ENCODE assay signal across 15 cellular contexts in genomic region chr20:62489186-62489939, GRCh38. TPM values are rescaled to one million over a fixed set of nuclear protein-coding genes. Genes with fewer than 3 reads are reported as not detected.
DNase-seq lines count a peak whose midpoint lies in the region; ATAC-seq, FAIRE-seq and TF ChIP-seq lines count a peak whose summit lies in the region.
"Had no signal": no experiment of that assay in that cellular context is flagged by ENCODE, and none has a peak within 500 bp of the region (broad histone marks: within the 10 kb centered on the region; RNA-seq: fewer than 3 reads in every experiment).

No MANE protein-coding gene starts in this region.

- no peaks in the 10 kb centered on the region for H3K79me1 ChIP-seq in IMR-90 (ENCODE audit: low read depth in 1 of 2, low read length in 2 of 2)

- H4K20me1 ChIP-seq in IMR-90 (ENCODE audit: insufficient read depth, low read length), result no peaks in the 10 kb centered on the region
- no peaks in the 10 kb centered on the region for H4K20me1 ChIP-seq in K562 (replicated peaks; ENCODE audit: control insufficient read depth, insufficient read depth, low read length)

- no peaks in the 10 kb centered on the region for H3K27me3 ChIP-seq in Caco-2 (replicated peaks; ENCODE audit: control insufficient read depth, insufficient read depth, low read length)
- H3K27me3 ChIP-seq in IMR-90 (ENCODE audit: control insufficient read depth, insufficient read depth, low read length), result peaks cover 70% of the 10 kb centered on the region
- H3K27me3 ChIP-seq in K562 (ENCODE audit: control insufficient read depth in 2 of 2, insufficient read depth in 2 of 2, low read length in 2 of 2), result no peaks in the 10 kb centered on the region
- no peaks in the 10 kb centered on the region for H3K27me3 ChIP-seq in uterus

- no peak overlapping the region for H3K4ac ChIP-seq in IMR-90 (ENCODE audit: low read depth, low read length)

- H3K14ac ChIP-seq in IMR-90 (replicated peaks; ENCODE audit: low read depth, low read length), result no peak overlapping the region

- DNase-seq in Caco-2, result peak; percentile 68 to 86
- DNase-seq in IMR-90, result no peak
- peak; percentile 53 to 65 (median 63) for DNase-seq in K562 (ENCODE audit: extremely low read depth in 1 of 4, low spot score in 3 of 4)
- no peak for DNase-seq in activated CD8-positive, alpha-beta T cell treated with anti-CD3 and anti-CD28 coated beads for 36 hours
- no peak for DNase-seq in caudate nucleus (lab: John Stamatoyannopoulos, UW)
- DNase-seq in uterus, result no peak
- DNase-seq in SKM-1 treated with dmso at 0.1 percent for 144 hours (lab: John Stamatoyannopoulos, UW; ENCODE audit: unreplicated experiment), result no peak
- DNase-seq: activated CD4-positive, alpha-beta T cell treated with anti-CD3 and anti-CD28 coated beads, Interleukin-2, amount 10 ng/mL, durations not matched to agents 24 days and 14 days; CD4-positive, CD25-positive, alpha-beta regulatory T cell; effector memory CD4-positive, alpha-beta T cell; NCI-H510A treated with DMSO at 0.1 percent for 48 hours had no signal

- H2BK5ac ChIP-seq in IMR-90 (ENCODE audit: low read depth, low read length, poor library complexity, severe bottlenecking), result no peak overlapping the region

- peak; percentile 53 for ATAC-seq in IMR-90 (ENCODE audit: low read depth)
- peak; percentile 4; the same call in 1 of the 3 replicates for ATAC-seq in K562
- ATAC-seq in activated CD8-positive, alpha-beta T cell treated with anti-CD3 and anti-CD28 coated beads for 36 hours, result no peak

- intact Hi-C loops in Caco-2 (cut with micrococcal nuclease; ENCODE audit: unreplicated experiment), result loop anchor here (5.0 kb wide), 1 partner anchor 303 kb away; no protein-coding TSS in a partner anchor
- intact Hi-C loops in IMR-90 (cut with micrococcal nuclease), result no loop called here
- intact Hi-C loops in K562 (cut with micrococcal nuclease), result loop anchor here (5.0 kb wide), 1 partner anchor 82 kb away; the partner anchor contains the start of gene CABLES2
- intact Hi-C loops in activated CD8-positive, alpha-beta T cell treated with anti-CD3 and anti-CD28 coated beads for 36 hours (cut with micrococcal nuclease), result no loop called here
- intact Hi-C loops in uterus (cut with DNase I; ENCODE audit: low total_unique reads), result no loop called here

- H3K27me3 Mint-ChIP-seq in Caco-2 (ENCODE audit: insufficient read depth, unreplicated experiment), result no peaks in the 10 kb centered on the region
- peaks cover 49% of the 10 kb centered on the region for H3K27me3 Mint-ChIP-seq in nephron (ENCODE audit: low read depth)
- peaks cover 34% of the 10 kb centered on the region for H3K27me3 Mint-ChIP-seq in activated CD8-positive, alpha-beta T cell treated with anti-CD3 and anti-CD28 coated beads for 36 hours

- H3K27ac ChIP-seq in IMR-90 (ENCODE audit: insufficient read depth, low read length) (no peak overlapping the region), K562 (ENCODE audit: extremely low read depth, low read depth, low read length) (no peak overlapping the region; the same call in 2 of the 3 replicates), caudate nucleus (ENCODE audit: low read depth, low read length) (no peak overlapping the region), uterus (no peak overlapping the region)
- H3K27ac ChIP-seq: SK-N-MC had no signal

- H3K4me3 Mint-ChIP-seq in Caco-2 (ENCODE audit: unreplicated experiment) (no peak overlapping the region), nephron (no peak overlapping the region)
- H3K4me3 Mint-ChIP-seq in activated CD8-positive, alpha-beta T cell treated with anti-CD3 and anti-CD28 coated beads for 36 hours, result no peak overlapping the region
- H3K4me3 Mint-ChIP-seq: activated CD4-positive, alpha-beta T cell treated with anti-CD3 and anti-CD28 coated beads, Interleukin-2, amount 10 ng/mL, durations not matched to agents 24 days and 14 days; CD4-positive, CD25-positive, alpha-beta regulatory T cell; memory B cell; stimulated activated naive CD8-positive, alpha-beta T cell treated with anti-CD3 and anti-CD28 coated beads, Interleukin-15, Interleukin-2, amounts not matched to agents 100 ng/mL and 50 ng/mL, for 24 hours had no signal

- CTCF ChIA-PET in Caco-2 (lab: Charles Lee) (no interaction called here), IMR-90 (lab: Yijun Ruan, JAX) (no interaction called here), K562 (lab: Yijun Ruan, JAX; ENCODE audit: low intra/inter-chr PET ratio) (no interaction called here)
- CTCF ChIA-PET in activated CD8-positive, alpha-beta T cell treated with anti-CD3 and anti-CD28 coated beads for 36 hours (lab: Charles Lee), result interaction anchor here (0.8 kb wide), 1 partner anchor 128 kb away, joined by 3 read pairs; no protein-coding TSS in a partner anchor

- 55% methylated on average over 6 of the region's 18 CpGs; no CpG with 5 or more reads in 1 of the 2 experiments for WGBS in IMR-90 (ENCODE audit: extremely low coverage in 2 of 2, insufficient read length in 1 of 2), 2 experiments
- 27% methylated on average over 15 of the region's 18 CpGs for WGBS in K562 (ENCODE audit: insufficient coverage, low coverage, missing lambda C conversion rate)

- H3K9me3 ChIP-seq in Caco-2 (peaks cover 12% of the 10 kb centered on the region; the same call in 1 of the 2 replicates), IMR-90 (ENCODE audit: control insufficient read depth, insufficient read depth, low read length) (no peaks in the 10 kb centered on the region), K562 (replicated peaks; ENCODE audit: control insufficient read depth, insufficient read depth, low read depth, low read length) (no peaks in the 10 kb centered on the region), uterus (no peaks in the 10 kb centered on the region)

- in situ Hi-C loops in IMR-90 (cut with MboI; ENCODE audit: low sequenced_read_pairs), result no loop called here
- in situ Hi-C loops in K562 (cut with MboI), result no loop called here

- no peak overlapping the region for H3K56ac ChIP-seq in IMR-90 (ENCODE audit: extremely low read depth, insufficient read depth, low read length)

- H3K9me3 Mint-ChIP-seq in Caco-2 (ENCODE audit: unreplicated experiment), result peaks cover 11% of the 10 kb centered on the region
- no peaks in the 10 kb centered on the region for H3K9me3 Mint-ChIP-seq in nephron
- H3K9me3 Mint-ChIP-seq in activated CD8-positive, alpha-beta T cell treated with anti-CD3 and anti-CD28 coated beads for 36 hours, result no peaks in the 10 kb centered on the region
- H3K9me3 Mint-ChIP-seq: activated CD4-positive, alpha-beta T cell treated with anti-CD3 and anti-CD28 coated beads, Interleukin-2, amount 10 ng/mL, durations not matched to agents 24 days and 14 days; memory B cell; stimulated activated naive CD8-positive, alpha-beta T cell treated with anti-CD3 and anti-CD28 coated beads, Interleukin-15, Interleukin-2, amounts not matched to agents 100 ng/mL and 50 ng/mL, for 24 hours had no signal

- H3K27ac Mint-ChIP-seq in Caco-2 (ENCODE audit: unreplicated experiment) (peak overlapping the region; percentile 88), nephron (peak overlapping the region in 2 of 3 experiments; percentile 31 to 71)
- H3K27ac Mint-ChIP-seq in activated CD8-positive, alpha-beta T cell treated with anti-CD3 and anti-CD28 coated beads for 36 hours, result no peak overlapping the region
- H3K27ac Mint-ChIP-seq: activated CD4-positive, alpha-beta T cell treated with anti-CD3 and anti-CD28 coated beads, Interleukin-2, amount 10 ng/mL, durations not matched to agents 24 days and 14 days; CD4-positive, CD25-positive, alpha-beta regulatory T cell; memory B cell; stimulated activated naive CD8-positive, alpha-beta T cell treated with anti-CD3 and anti-CD28 coated beads, Interleukin-15, Interleukin-2, amounts not matched to agents 100 ng/mL and 50 ng/mL, for 24 hours had no signal

- no peaks in the 10 kb centered on the region for H3K9me1 ChIP-seq in IMR-90 (ENCODE audit: insufficient read depth, low read length)
- no peaks in the 10 kb centered on the region for H3K9me1 ChIP-seq in K562 (ENCODE audit: control insufficient read depth, insufficient read depth, low read length)

- H2AK5ac ChIP-seq in IMR-90 (ENCODE audit: low read depth, low read length), result no peak overlapping the region

- no peak overlapping the region for H2BK15ac ChIP-seq in IMR-90 (ENCODE audit: low read depth, low read length)

- H2BK20ac ChIP-seq in IMR-90 (ENCODE audit: low read depth, low read length), result no peak overlapping the region

- H3K4me3 ChIP-seq in Caco-2 (ENCODE audit: low read depth, low read length) (no peak overlapping the region), IMR-90 (ENCODE audit: insufficient read depth, low read depth, low read length) (no peak overlapping the region), K562 (no peak overlapping the region), uterus (no peak overlapping the region)
- H3K4me3 ChIP-seq: SK-N-MC had no signal

- H3K4me1 Mint-ChIP-seq in Caco-2 (ENCODE audit: low read depth, unreplicated experiment) (peaks cover 60% of the 10 kb centered on the region), nephron (peaks cover 20% of the 10 kb centered on the region)
- H3K4me1 Mint-ChIP-seq in activated CD8-positive, alpha-beta T cell treated with anti-CD3 and anti-CD28 coated beads for 36 hours (ENCODE audit: low read depth), result no peaks in the 10 kb centered on the region
- H3K4me1 Mint-ChIP-seq: activated CD4-positive, alpha-beta T cell treated with anti-CD3 and anti-CD28 coated beads, Interleukin-2, amount 10 ng/mL, durations not matched to agents 24 days and 14 days; CD4-positive, CD25-positive, alpha-beta regulatory T cell had no signal

- no peak overlapping the region for H3K18ac ChIP-seq in IMR-90 (ENCODE audit: low read depth, low read length)

- TF ChIP-seq CTCF in Caco-2 (IDR thresholded peaks at IDR 0.05; ENCODE audit: insufficient read depth in 1 of 2, low read depth in 1 of 2, low read length in 1 of 2, severe bottlenecking in 1 of 2, unreplicated experiment in 1 of 2) (no peak), IMR-90 (conservative IDR thresholded peaks at IDR 0.05; ENCODE audit: low read depth, low read length) (no peak), K562 (IDR thresholded peaks at IDR 0.05 in 2 of 3, conservative IDR thresholded peaks at IDR 0.05 in 1 of 3; ENCODE audit: insufficient read depth in 2 of 3, low read depth in 1 of 3, low read length in 3 of 3) (no peak), nephron (IDR thresholded peaks at IDR 0.05; ENCODE audit: unreplicated experiment in 3 of 3) (no peak), uterus (IDR thresholded peaks at IDR 0.05) (no peak)
- no peak for TF ChIP-seq CTCF in activated CD8-positive, alpha-beta T cell treated with anti-CD3 and anti-CD28 coated beads for 36 hours (IDR thresholded peaks at IDR 0.05)

- TF ChIP-seq RAD21 in IMR-90 (IDR thresholded peaks at IDR 0.05; ENCODE audit: low read length) (no peak), K562 (CRISPR knock-in tag; conservative IDR thresholded peaks at IDR 0.05 in 1 of 2, IDR thresholded peaks at IDR 0.05 in 1 of 2) (no peak)

- TF ChIP-seq EP300 in K562 (IDR thresholded peaks at IDR 0.05; ENCODE audit: low read length), result no peak

- no peak overlapping the region for H3K4me2 ChIP-seq in IMR-90 (ENCODE audit: low read depth, low read length)
- no peak overlapping the region for H3K4me2 ChIP-seq in K562 (ENCODE audit: insufficient read depth, low read length)

- no peak overlapping the region for H3K23ac ChIP-seq in IMR-90 (ENCODE audit: low read depth, low read length)

- no peaks in the 10 kb centered on the region for H3K36me3 ChIP-seq in Caco-2 (ENCODE audit: control insufficient read depth, insufficient read depth, low read length)
- no peaks in the 10 kb centered on the region for H3K36me3 ChIP-seq in IMR-90 (ENCODE audit: control insufficient read depth, insufficient read depth, low read length)
- H3K36me3 ChIP-seq in K562 (ENCODE audit: control insufficient read depth, insufficient read depth, low read length), result no peaks in the 10 kb centered on the region
- no peaks in the 10 kb centered on the region for H3K36me3 ChIP-seq in uterus

- no peak overlapping the region for H4K91ac ChIP-seq in IMR-90 (ENCODE audit: insufficient read depth, low read depth, low read length)

- dilution Hi-C loops in IMR-90 (cut with HindIII; ENCODE audit: low sequenced_read_pairs, unreplicated experiment), result no loop called here

- BruUV-seq in Caco-2 (replicated peaks; lab: Mats Ljungman, UMichigan) (no TSS peak), IMR-90 (replicated peaks; lab: Mats Ljungman, UMichigan) (no TSS peak), K562 (replicated peaks; lab: Mats Ljungman, UMichigan) (no TSS peak)

- H2BK120ac ChIP-seq in IMR-90 (ENCODE audit: low read depth, low read length), result no peak overlapping the region

- H3K79me2 ChIP-seq in K562 (ENCODE audit: control insufficient read depth, insufficient read depth, low read length), result no peaks in the 10 kb centered on the region

- no peak overlapping the region for H2AFZ ChIP-seq in IMR-90 (replicated peaks; ENCODE audit: low read length, poor library complexity)
- H2AFZ ChIP-seq in K562 (ENCODE audit: low read depth, low read length), result peak overlapping the region; percentile 59; the same call in 1 of the 2 replicates

- POLR2A ChIA-PET in Caco-2 (lab: Charles Lee), result no interaction called here
- POLR2A ChIA-PET in IMR-90 (lab: Charles Lee; ENCODE audit: unreplicated experiment), result no interaction called here
- POLR2A ChIA-PET in K562 (lab: Yijun Ruan, JAX), result no interaction called here
- POLR2A ChIA-PET in activated CD8-positive, alpha-beta T cell treated with anti-CD3 and anti-CD28 coated beads for 36 hours (lab: Charles Lee), result no interaction called here

- H3K36me3 Mint-ChIP-seq in Caco-2 (ENCODE audit: insufficient read depth, unreplicated experiment) (no peaks in the 10 kb centered on the region), nephron (ENCODE audit: low read depth) (no peaks in the 10 kb centered on the region)
- H3K36me3 Mint-ChIP-seq in activated CD8-positive, alpha-beta T cell treated with anti-CD3 and anti-CD28 coated beads for 36 hours (ENCODE audit: low read depth), result no peaks in the 10 kb centered on the region
- H3K36me3 Mint-ChIP-seq: CD4-positive, CD25-positive, alpha-beta regulatory T cell; memory B cell had no signal

- no peak overlapping the region for H4K5ac ChIP-seq in IMR-90 (ENCODE audit: low read depth, low read length)

- TF ChIP-seq POLR2A in IMR-90 (IDR thresholded peaks at IDR 0.05; ENCODE audit: low read depth, low read length), result no peak
- no peak for TF ChIP-seq POLR2A in K562 (conservative IDR thresholded peaks at IDR 0.05)
- no peak for TF ChIP-seq POLR2A in uterus (IDR thresholded peaks at IDR 0.05)

- FAIRE-seq in K562 (lab: Jason Lieb, UNC), result peak; percentile 76

- H4K8ac ChIP-seq in IMR-90 (ENCODE audit: low read depth in 2 of 2, low read length in 2 of 2), result no peak overlapping the region

- no peak overlapping the region for H2AK9ac ChIP-seq in IMR-90 (replicated peaks; ENCODE audit: low read depth, low read length, poor library complexity)

- peaks cover 73% of the 10 kb centered on the region for H3K4me1 ChIP-seq in Caco-2
- no peaks in the 10 kb centered on the region for H3K4me1 ChIP-seq in IMR-90 (ENCODE audit: control insufficient read depth, insufficient read depth, low read length)
- H3K4me1 ChIP-seq in K562 (replicated peaks in 1 of 2; ENCODE audit: control insufficient read depth in 2 of 2, insufficient read depth in 2 of 2, low read length in 2 of 2), result peaks cover 62 to 87% of the 10 kb centered on the region in 2 experiments
- peaks cover 0 to 4% of the 10 kb centered on the region in 2 donors for H3K4me1 ChIP-seq in uterus

- H3K9ac ChIP-seq in IMR-90 (ENCODE audit: low read depth, low read length) (no peak overlapping the region), K562 (ENCODE audit: insufficient read depth in 1 of 2, low read depth in 2 of 2, low read length in 2 of 2) (peak overlapping the region in 1 of 2 experiments; percentile 76; a peak in 2 of 4 replicates)

RNA-seq across cellular contexts. Expression of gene GATA5, which starts 13.6 kb away (rescaled TPM):
- 0.12 and 0.25 TPM in 2 replicates for total RNA-seq in Caco-2 (2022)
- not detected in 2 replicates for total RNA-seq in IMR-90 (2012; rRNA removed)
- not detected in 2 replicates for polyA plus RNA-seq in IMR-90 (2012; rRNA removed)
- not detected in 2 replicates for polyA plus RNA-seq in IMR-90 (2012; cell fraction: cytosol; rRNA removed)
- polyA plus RNA-seq in IMR-90 (2012; cell fraction: nucleus; rRNA removed; ENCODE audit: low replicate concordance), result not detected in 2 replicates
- 0.40 and 1.3 TPM in 2 replicates for total RNA-seq in K562 (2011; cell fraction: chromatin; rRNA removed; ENCODE audit: low replicate concordance)
- total RNA-seq in K562 (2011; cell fraction: nucleolus; rRNA removed), result 0.66 and 0.67 TPM in 2 replicates
- 0.29 and 0.46 TPM in 2 replicates for total RNA-seq in K562 (2011; cell fraction: nucleoplasm; rRNA removed)
- 0.18 and 0.45 TPM in 2 replicates for total RNA-seq in K562 (2014; rRNA removed)
- 0.06 TPM in 1 of 2 replicates, not detected in the other for total RNA-seq in K562 (2014; rRNA removed; fragmentation: Illumina TruSeq; extraction: Trizol)
- 0.08 and 0.22 TPM in 2 replicates for total RNA-seq in K562 (2015; rRNA removed; fragmentation: Illumina TruSeq; extraction: Trizol)
- total RNA-seq in K562 (2021), result 0.49 TPM in 2 replicates
- 0.57 and 0.68 TPM in 2 replicates for polyA plus RNA-seq in K562 (2011; rRNA removed)
- polyA plus RNA-seq in K562 (2011; cell fraction: cytosol; rRNA removed), result 0.68 and 2.4 TPM in 2 replicates
- 1.4 and 2.7 TPM in 2 replicates for polyA plus RNA-seq in K562 (2011; cell fraction: nucleus; rRNA removed)
- polyA plus RNA-seq in K562 (2012), result 0.43 and 0.44 TPM in 2 replicates
- polyA plus RNA-seq in K562 (2014; fragmentation: Illumina TruSeq; extraction: Trizol), result 0.09 and 0.11 TPM in 2 replicates
- not detected for polyA plus RNA-seq in K562 (2014; fragmentation: Nextera tagmentation; extraction: Ambion mirVana)
- 0.16 and 0.34 TPM in 2 replicates for polyA plus RNA-seq in K562 (2014; rRNA removed)
- polyA minus RNA-seq in K562 (2011; rRNA and poly(A)+ RNA removed), result 0.12 and 0.39 TPM in 2 replicates
- polyA minus RNA-seq in K562 (2011; cell fraction: cytosol; rRNA and poly(A)+ RNA removed), result 0.86 and 1.5 TPM in 2 replicates
- 0.67 TPM in 2 replicates for polyA minus RNA-seq in K562 (2011; cell fraction: nucleus; rRNA and poly(A)+ RNA removed)
- total RNA-seq in activated CD8-positive, alpha-beta T cell treated with anti-CD3 and anti-CD28 coated beads for 36 hours, result not detected
- 10 to 100 TPM in 1 of 4 donors, 1 to 10 TPM in 1, under 1 TPM in 1, not detected in 1; 0.26 to 17.8 (median 3.5) TPM for total RNA-seq in uterus
- total RNA-seq: activated CD4-positive, alpha-beta T cell treated with anti-CD3 and anti-CD28 coated beads, Interleukin-2, amount 10 ng/mL, durations not matched to agents 24 days and 14 days; CD4-positive, CD25-positive, alpha-beta regulatory T cell had no signal
- polyA plus RNA-seq: CD4-positive, CD25-positive, alpha-beta regulatory T cell had no signal

Comparison
In these comparisons a context has a peak if more than half of its experiments do, and no peak if none do; other contexts are left out.
1. DNase-seq: peak in Caco-2 (2 of 2) and K562 (4 of 4); none in IMR-90 (single experiment), activated CD8-positive, alpha-beta T cell treated with anti-CD3 and anti-CD28 coated beads for 36 hours (single experiment), caudate nucleus (0 of 61), uterus (0 of 2) and SKM-1 treated with dmso at 0.1 percent for 144 hours (single experiment).
2. intact Hi-C loops: an anchor here in Caco-2 (5.0 kb wide) and K562 (5.0 kb wide); none called in IMR-90, activated CD8-positive, alpha-beta T cell treated with anti-CD3 and anti-CD28 coated beads for 36 hours and uterus.